8 cellular contexts compared by ENCODE assay signal in genomic region chr3:141412936-141413354, GRCh38. TPM values are rescaled to one million over a fixed set of nuclear protein-coding genes. Genes with fewer than 3 reads are reported as not detected.
DNase-seq lines count a peak whose midpoint lies in the region; ATAC-seq and TF ChIP-seq lines count a peak whose summit lies in the region.

No MANE protein-coding gene starts in this region.

- H3K4me3 ChIP-seq in GM23338 (no peak overlapping the region), trophoblast cell (ENCODE audit: low read depth, low read length) (no peak overlapping the region)

- no peak overlapping the region for H4K12ac ChIP-seq in trophoblast cell (ENCODE audit: low read depth, low read length)

- H3K14ac ChIP-seq in trophoblast cell (ENCODE audit: low read length): no peak overlapping the region

- ATAC-seq in GM23338 (peak; percentile 62), GM19328 (IDR thresholded peaks at IDR 0.05; ENCODE audit: unreplicated experiment) (no peak)
- no peak for ATAC-seq in activated CD8-positive, alpha-beta T cell treated with anti-CD3 and anti-CD28 coated beads for 36 hours

- H3K9me3 ChIP-seq in trophoblast cell (ENCODE audit: insufficient read depth, low read depth, low read length): no peaks in the 10 kb centered on the region

- H3K27me3 Mint-ChIP-seq in GM23338 (ENCODE audit: insufficient read depth, low read depth, poor library complexity): peaks cover 9% of the 10 kb centered on the region
- H3K27me3 Mint-ChIP-seq in activated CD8-positive, alpha-beta T cell treated with anti-CD3 and anti-CD28 coated beads for 36 hours: no peaks in the 10 kb centered on the region

- peaks cover 16% of the 10 kb centered on the region; the same call in 1 of the 2 replicates for H3K4me1 ChIP-seq in GM23338 (ENCODE audit: insufficient read depth)
- H3K4me1 ChIP-seq in trophoblast cell (ENCODE audit: control insufficient read depth in 1 of 2, insufficient read depth in 2 of 2, low read length in 2 of 2): peaks cover 5 to 15% of the 10 kb centered on the region in 2 experiments

- H4K8ac ChIP-seq in trophoblast cell (ENCODE audit: low read depth, low read length): no peak overlapping the region

- no peaks in the 10 kb centered on the region for H3K36me3 Mint-ChIP-seq in GM23338 (ENCODE audit: low read depth)
- H3K36me3 Mint-ChIP-seq in activated CD8-positive, alpha-beta T cell treated with anti-CD3 and anti-CD28 coated beads for 36 hours (ENCODE audit: low read depth): peaks cover 31% of the 10 kb centered on the region

- DNase-seq in GM23338 (ENCODE audit: low spot score): no peak
- DNase-seq in activated CD8-positive, alpha-beta T cell treated with anti-CD3 and anti-CD28 coated beads for 36 hours: no peak
- DNase-seq in globus pallidus (ENCODE audit: low spot score): peak; percentile 92
- peak; percentile 54 to 73 for DNase-seq in trophoblast cell
- no peak for DNase-seq in NCI-H1105 (lab: John Stamatoyannopoulos, UW)
- no peak for DNase-seq in effector CD8-positive, alpha-beta T cell (lab: John Stamatoyannopoulos, UW)
- DNase-seq in activated CD4-positive, alpha-beta T cell treated with anti-CD3 and anti-CD28 coated beads for 48 hours: no peak

- H3K4me2 ChIP-seq in GM23338 (no peak overlapping the region), trophoblast cell (ENCODE audit: low read length) (no peak overlapping the region)

- H3K4ac ChIP-seq in trophoblast cell (ENCODE audit: low read depth, low read length): no peak overlapping the region

- H3K23ac ChIP-seq in trophoblast cell (ENCODE audit: low read length): no peak overlapping the region

- H3K79me2 ChIP-seq in GM23338 (replicated peaks; ENCODE audit: insufficient read depth): no peaks in the 10 kb centered on the region
- peaks cover 3% of the 10 kb centered on the region for H3K79me2 ChIP-seq in trophoblast cell (ENCODE audit: control insufficient read depth, insufficient read depth, low read length, poor library complexity)

- H3K36me3 ChIP-seq in GM23338 (ENCODE audit: insufficient read depth): no peaks in the 10 kb centered on the region
- H3K36me3 ChIP-seq in trophoblast cell (ENCODE audit: control insufficient read depth in 1 of 2, insufficient read depth in 2 of 2, low read length in 2 of 2): peaks cover 9 to 23% of the 10 kb centered on the region in 2 experiments

- POLR2A ChIA-PET in activated CD8-positive, alpha-beta T cell treated with anti-CD3 and anti-CD28 coated beads for 36 hours (lab: Charles Lee): interaction anchor here (0.8 to 2.3 kb wide), 10 partner anchors 10 to 101 kb away, joined by 3 to 15 read pairs (median 4); no protein-coding TSS in a partner anchor

- H2AK5ac ChIP-seq in trophoblast cell (ENCODE audit: low read length): no peak overlapping the region

- H4K91ac ChIP-seq in trophoblast cell (ENCODE audit: low read depth, low read length): peak overlapping the region; percentile 28

- H2BK12ac ChIP-seq in trophoblast cell (ENCODE audit: low read length): no peak overlapping the region

- H3K9me2 ChIP-seq in GM23338 (ENCODE audit: insufficient read depth): peaks cover 7% of the 10 kb centered on the region; the same call in 1 of the 2 replicates

- no peaks in the 10 kb centered on the region for H4K20me1 ChIP-seq in GM23338 (replicated peaks; ENCODE audit: insufficient read depth)

- no peak for TF ChIP-seq CTCF in GM23338 (conservative IDR thresholded peaks at IDR 0.05; ENCODE audit: low read depth in 2 of 2)
- TF ChIP-seq CTCF in activated CD8-positive, alpha-beta T cell treated with anti-CD3 and anti-CD28 coated beads for 36 hours (IDR thresholded peaks at IDR 0.05): no peak

- H3K27ac ChIP-seq in GM23338 (ENCODE audit: low read depth) (no peak overlapping the region), trophoblast cell (ENCODE audit: low read depth, low read length) (no peak overlapping the region)

- no peak overlapping the region for H3K18ac ChIP-seq in trophoblast cell (ENCODE audit: low read length)

- peaks cover 19% of the 10 kb centered on the region; the same call in 2 of the 3 replicates for H3K4me1 Mint-ChIP-seq in GM23338
- H3K4me1 Mint-ChIP-seq in activated CD8-positive, alpha-beta T cell treated with anti-CD3 and anti-CD28 coated beads for 36 hours (ENCODE audit: low read depth): peaks cover 77% of the 10 kb centered on the region

- H3K79me1 ChIP-seq in trophoblast cell (ENCODE audit: low read length): peaks cover 6% of the 10 kb centered on the region

- H3F3A ChIP-seq in GM23338 (replicated peaks; ENCODE audit: low read depth): no peaks in the 10 kb centered on the region

- H3K27me3 ChIP-seq in GM23338 (ENCODE audit: insufficient read depth): peaks cover 25% of the 10 kb centered on the region; the same call in 1 of the 2 replicates
- H3K27me3 ChIP-seq in trophoblast cell (ENCODE audit: insufficient read depth, low read length): no peaks in the 10 kb centered on the region

- H3K9me3 Mint-ChIP-seq in GM23338: no peaks in the 10 kb centered on the region
- H3K9me3 Mint-ChIP-seq in activated CD8-positive, alpha-beta T cell treated with anti-CD3 and anti-CD28 coated beads for 36 hours: no peaks in the 10 kb centered on the region

- H3K27ac Mint-ChIP-seq in GM23338: peak overlapping the region; percentile 75
- H3K27ac Mint-ChIP-seq in activated CD8-positive, alpha-beta T cell treated with anti-CD3 and anti-CD28 coated beads for 36 hours: peak overlapping the region; percentile 98

- no peak overlapping the region for H3K9ac ChIP-seq in trophoblast cell (ENCODE audit: low read length)

- CTCF ChIA-PET in activated CD8-positive, alpha-beta T cell treated with anti-CD3 and anti-CD28 coated beads for 36 hours (lab: Charles Lee): interaction anchor here (1.0 to 2.9 kb wide), 10 partner anchors 10 to 109 kb away, joined by 3 to 14 read pairs (median 5); no protein-coding TSS in a partner anchor

- no peak overlapping the region for H2BK120ac ChIP-seq in trophoblast cell (ENCODE audit: insufficient read depth, low read length, poor library complexity)

- intact Hi-C loops in activated CD8-positive, alpha-beta T cell treated with anti-CD3 and anti-CD28 coated beads for 36 hours (cut with micrococcal nuclease): no loop called here

- no peak overlapping the region for H2BK5ac ChIP-seq in trophoblast cell (ENCODE audit: low read depth, low read length, poor library complexity)

- no peak overlapping the region for H3K4me3 Mint-ChIP-seq in GM23338
- H3K4me3 Mint-ChIP-seq in activated CD8-positive, alpha-beta T cell treated with anti-CD3 and anti-CD28 coated beads for 36 hours: peak overlapping the region; percentile 75

- H2AFZ ChIP-seq in GM23338 (no peak overlapping the region), trophoblast cell (ENCODE audit: insufficient read depth, low read length, poor library complexity) (no peak overlapping the region)

- WGBS in trophoblast cell (ENCODE audit: extremely low coverage, insufficient coverage, insufficient read length): 100% methylated on average over 1 of the region's 11 CpGs

TF ChIP-seq in GM23338, 12 proteins besides CTCF, POLR2A, EP300 and RAD21:
- TF ChIP-seq NANOG (IDR thresholded peaks at IDR 0.05; ENCODE audit: borderline replicate concordance) (no peak), EZH2 (IDR thresholded peaks at IDR 0.05; ENCODE audit: low read depth, unreplicated experiment) (no peak), ZNF331 (CRISPR knock-in tag; IDR thresholded peaks at IDR 0.05; ENCODE audit: low read depth) (no peak), POLR2AphosphoS5 (IDR thresholded peaks at IDR 0.05; ENCODE audit: low read depth) (no peak), ZNF114 (CRISPR knock-in tag; IDR thresholded peaks at IDR 0.05) (no peak), STAT1 (IDR thresholded peaks at IDR 0.05; ENCODE audit: unreplicated experiment) (no peak), JUNB (IDR thresholded peaks at IDR 0.05; ENCODE audit: unreplicated experiment) (no peak), CREB1 (CRISPR knock-in tag; IDR thresholded peaks at IDR 0.05; ENCODE audit: low read depth) (no peak)
- TF ChIP-seq, protein P1, sequence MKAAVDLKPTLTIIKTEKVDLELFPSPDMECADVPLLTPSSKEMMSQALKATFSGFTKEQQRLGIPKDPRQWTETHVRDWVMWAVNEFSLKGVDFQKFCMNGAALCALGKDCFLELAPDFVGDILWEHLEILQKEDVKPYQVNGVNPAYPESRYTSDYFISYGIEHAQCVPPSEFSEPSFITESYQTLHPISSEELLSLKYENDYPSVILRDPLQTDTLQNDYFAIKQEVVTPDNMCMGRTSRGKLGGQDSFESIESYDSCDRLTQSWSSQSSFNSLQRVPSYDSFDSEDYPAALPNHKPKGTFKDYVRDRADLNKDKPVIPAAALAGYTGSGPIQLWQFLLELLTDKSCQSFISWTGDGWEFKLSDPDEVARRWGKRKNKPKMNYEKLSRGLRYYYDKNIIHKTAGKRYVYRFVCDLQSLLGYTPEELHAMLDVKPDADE (IDR thresholded peaks at IDR 0.05): no peak
- TF ChIP-seq, protein P2, sequence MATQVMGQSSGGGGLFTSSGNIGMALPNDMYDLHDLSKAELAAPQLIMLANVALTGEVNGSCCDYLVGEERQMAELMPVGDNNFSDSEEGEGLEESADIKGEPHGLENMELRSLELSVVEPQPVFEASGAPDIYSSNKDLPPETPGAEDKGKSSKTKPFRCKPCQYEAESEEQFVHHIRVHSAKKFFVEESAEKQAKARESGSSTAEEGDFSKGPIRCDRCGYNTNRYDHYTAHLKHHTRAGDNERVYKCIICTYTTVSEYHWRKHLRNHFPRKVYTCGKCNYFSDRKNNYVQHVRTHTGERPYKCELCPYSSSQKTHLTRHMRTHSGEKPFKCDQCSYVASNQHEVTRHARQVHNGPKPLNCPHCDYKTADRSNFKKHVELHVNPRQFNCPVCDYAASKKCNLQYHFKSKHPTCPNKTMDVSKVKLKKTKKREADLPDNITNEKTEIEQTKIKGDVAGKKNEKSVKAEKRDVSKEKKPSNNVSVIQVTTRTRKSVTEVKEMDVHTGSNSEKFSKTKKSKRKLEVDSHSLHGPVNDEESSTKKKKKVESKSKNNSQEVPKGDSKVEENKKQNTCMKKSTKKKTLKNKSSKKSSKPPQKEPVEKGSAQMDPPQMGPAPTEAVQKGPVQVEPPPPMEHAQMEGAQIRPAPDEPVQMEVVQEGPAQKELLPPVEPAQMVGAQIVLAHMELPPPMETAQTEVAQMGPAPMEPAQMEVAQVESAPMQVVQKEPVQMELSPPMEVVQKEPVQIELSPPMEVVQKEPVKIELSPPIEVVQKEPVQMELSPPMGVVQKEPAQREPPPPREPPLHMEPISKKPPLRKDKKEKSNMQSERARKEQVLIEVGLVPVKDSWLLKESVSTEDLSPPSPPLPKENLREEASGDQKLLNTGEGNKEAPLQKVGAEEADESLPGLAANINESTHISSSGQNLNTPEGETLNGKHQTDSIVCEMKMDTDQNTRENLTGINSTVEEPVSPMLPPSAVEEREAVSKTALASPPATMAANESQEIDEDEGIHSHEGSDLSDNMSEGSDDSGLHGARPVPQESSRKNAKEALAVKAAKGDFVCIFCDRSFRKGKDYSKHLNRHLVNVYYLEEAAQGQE (IDR thresholded peaks at IDR 0.05; ENCODE audit: unreplicated experiment): no peak

RNA-seq across cellular contexts. Expression of gene ZBTB38, which starts 44.6 kb away (rescaled TPM):
- 11.5 and 12.4 TPM in 2 replicates for total RNA-seq in GM23338 (2014; rRNA removed; shearing (Covaris generic))
- polyA plus RNA-seq in GM23338 (2016; fragmentation: Nextera tagmentation; extraction: Ambion mirVana): 5.9 and 8.7 TPM in 2 replicates
- total RNA-seq in activated CD8-positive, alpha-beta T cell treated with anti-CD3 and anti-CD28 coated beads for 36 hours: 10 to 100 TPM; 20.4 to 21.2 TPM
- polyA plus RNA-seq in trophoblast cell (2013): 38.2 and 38.5 TPM in 2 replicates

Comparison
In these comparisons a context has a peak if more than half of its experiments do, and no peak if none do; other contexts are left out.
1. DNase-seq: peak in globus pallidus (single experiment) and trophoblast cell (2 of 2); none in GM23338 (single experiment), activated CD8-positive, alpha-beta T cell treated with anti-CD3 and anti-CD28 coated beads for 36 hours (single experiment), NCI-H1105 (single experiment), effector CD8-positive, alpha-beta T cell (single experiment) and activated CD4-positive, alpha-beta T cell treated with anti-CD3 and anti-CD28 coated beads for 48 hours (single experiment).